ENCODE assay signal across 23 cellular contexts in the genomic region with DNA sequence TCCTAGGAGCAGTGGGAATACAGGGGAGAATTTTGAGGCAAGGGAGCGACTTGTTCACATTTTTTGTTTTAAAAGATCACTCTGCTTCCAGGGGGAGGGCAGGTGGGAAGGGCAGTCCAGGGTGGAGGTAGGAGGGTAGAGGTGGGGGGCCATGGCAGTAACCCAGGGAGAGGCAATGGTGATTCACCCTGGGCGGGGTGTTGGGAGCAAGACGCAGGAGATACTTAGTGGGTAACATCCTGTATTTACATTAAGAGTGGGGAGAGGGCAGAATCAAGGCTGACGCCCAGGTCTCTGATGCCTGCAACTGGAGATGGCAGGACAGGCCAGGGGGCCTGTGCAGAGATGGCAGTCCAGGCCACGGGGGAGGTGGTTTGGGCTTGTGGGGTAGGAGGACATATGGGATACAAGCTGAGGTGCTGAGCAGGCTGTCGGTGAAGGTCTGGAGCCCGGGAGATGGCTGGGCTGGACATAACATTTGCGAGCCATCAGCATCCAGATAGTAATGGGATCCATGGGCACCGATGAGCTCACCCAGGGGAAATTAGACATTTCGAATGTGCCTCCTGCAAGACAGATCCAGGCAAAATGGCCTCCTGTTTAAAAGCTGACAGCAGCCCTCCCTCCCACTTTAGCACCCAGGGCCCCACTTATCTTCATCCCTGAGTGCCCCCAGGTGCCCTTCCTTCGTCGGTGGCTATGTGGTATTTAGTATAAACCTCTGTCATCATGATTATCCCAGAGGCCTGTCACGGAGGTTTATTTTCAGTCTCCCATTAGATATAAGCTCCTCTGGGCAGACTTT. TPM values are rescaled to one million over a fixed set of nuclear protein-coding genes. Genes with fewer than 3 reads are reported as not detected.
DNase-seq lines count a peak whose midpoint lies in the region; TF ChIP-seq lines count a peak whose summit lies in the region.
"Had no signal": no experiment of that assay in that cellular context is flagged by ENCODE, and none has a peak within 500 bp of the region (broad histone marks: within the 10 kb centered on the region; RNA-seq: fewer than 3 reads in every experiment).

No MANE protein-coding gene starts in this region.

- no peak for TF ChIP-seq POLR2A in breast epithelium (IDR thresholded peaks at IDR 0.05)

- peaks cover 3% of the 10 kb centered on the region for H3K9me3 Mint-ChIP-seq in glutamatergic neuron (ENCODE audit: unreplicated experiment)
- H3K9me3 Mint-ChIP-seq: activated CD4-positive, alpha-beta T cell treated with anti-CD3 and anti-CD28 coated beads, Interleukin-2, amount 10 ng/mL, durations not matched to agents 7 days and 5 days; stimulated activated effector memory CD8-positive, alpha-beta T cell treated with anti-CD3 and anti-CD28 coated beads, Interleukin-12 subunit alpha, Interleukin-12 subunit beta, amount 100 ng/mL, for 72 hours; type B pancreatic cell had no signal

- H3K9ac ChIP-seq in skeletal muscle tissue (ENCODE audit: low read depth in 1 of 3, low read length in 3 of 3) (peak overlapping the region in 2 of 3 donors; percentile 11 to 63), smooth muscle cell (ENCODE audit: low read depth) (no peak overlapping the region)
- H3K9ac ChIP-seq: GM23248 had no signal

- DNase-seq in ELR (ENCODE audit: low read depth) (peak; percentile 77), NCI-H69 (lab: John Stamatoyannopoulos, UW) (peak; percentile 71), glutamatergic neuron (peak; percentile 34), breast epithelium (ENCODE audit: low spot score in 2 of 2) (no peak), smooth muscle cell (lab: John Stamatoyannopoulos, UW; ENCODE audit: unreplicated experiment) (no peak)
- no peak for DNase-seq in effector memory CD4-positive, alpha-beta T cell
- DNase-seq: activated CD4-positive, alpha-beta T cell treated with anti-CD3 and anti-CD28 coated beads, Interleukin-2, amount 10 ng/mL, durations not matched to agents 7 days and 5 days; activated T-cell treated with anti-CD3 and anti-CD28 coated beads, Interleukin-2, amount 50 U/mL, for 48 hours; Calu3; GM23248; left ventricle myocardium superior; midbrain; naive thymus-derived CD4-positive, alpha-beta T cell; NCI-H2029 treated with DMSO at 0.1 percent for 48 hours; NK-92 treated with Interleukin-12 subunit alpha and Interleukin-12 subunit beta, amount 100 ng/mL, for 24 hours; ovary; right cardiac atrium; SHP77; stimulated activated CD4-positive, alpha-beta T cell treated with anti-CD3 and anti-CD28 coated beads, Interleukin-4, amount 100 ng/mL, for 24 hours had no signal

- no peaks in the 10 kb centered on the region for H3K27me3 ChIP-seq in skeletal muscle tissue (ENCODE audit: control insufficient read depth in 3 of 3, insufficient read depth in 3 of 3, low read length in 3 of 3)
- H3K27me3 ChIP-seq in breast epithelium = no peaks in the 10 kb centered on the region
- H3K27me3 ChIP-seq in smooth muscle cell (ENCODE audit: low read depth) = peaks cover 3% of the 10 kb centered on the region
- H3K27me3 ChIP-seq in effector memory CD4-positive, alpha-beta T cell (replicated peaks; ENCODE audit: control insufficient read depth, insufficient read depth, low read length, poor library complexity, severe bottlenecking) = peaks cover 7% of the 10 kb centered on the region
- H3K27me3 ChIP-seq: ovary had no signal

- no peak overlapping the region for H3K27ac ChIP-seq in skeletal muscle tissue (ENCODE audit: low read depth, low read length)
- H3K27ac ChIP-seq in breast epithelium = no peak overlapping the region
- H3K27ac ChIP-seq in smooth muscle cell (ENCODE audit: low read depth) = no peak overlapping the region
- no peak overlapping the region for H3K27ac ChIP-seq in effector memory CD4-positive, alpha-beta T cell (ENCODE audit: insufficient read depth, low read length, poor library complexity, severe bottlenecking)
- H3K27ac ChIP-seq: C4-2B, GM23248, ovary had no signal

- peaks cover 8 to 21% (median 17%) of the 10 kb centered on the region in 3 donors for H3K4me1 ChIP-seq in skeletal muscle tissue (ENCODE audit: control insufficient read depth in 3 of 3, insufficient read depth in 3 of 3, low read length in 3 of 3)
- H3K4me1 ChIP-seq in breast epithelium = no peaks in the 10 kb centered on the region
- H3K4me1 ChIP-seq in smooth muscle cell (ENCODE audit: low read depth) = peaks cover 21% of the 10 kb centered on the region
- no peaks in the 10 kb centered on the region for H3K4me1 ChIP-seq in effector memory CD4-positive, alpha-beta T cell (ENCODE audit: control insufficient read depth, insufficient read depth, low read length, poor library complexity, severe bottlenecking)

- H3K4me3 ChIP-seq in skeletal muscle tissue (ENCODE audit: low read length in 3 of 3) (peak overlapping the region in 1 of 3 donors; percentile 3), breast epithelium (no peak overlapping the region), smooth muscle cell (no peak overlapping the region)
- H3K4me3 ChIP-seq in effector memory CD4-positive, alpha-beta T cell (ENCODE audit: insufficient read depth, low read depth, low read length, poor library complexity, severe bottlenecking) = no peak overlapping the region
- H3K4me3 ChIP-seq: GM23248, ovary had no signal

- no peak overlapping the region for H2AFZ ChIP-seq in smooth muscle cell (ENCODE audit: low read depth)
- H2AFZ ChIP-seq: GM23248 had no signal

- TF ChIP-seq CTCF in glutamatergic neuron (IDR thresholded peaks at IDR 0.05; ENCODE audit: partially characterized antibody, unreplicated experiment) (no peak), breast epithelium (IDR thresholded peaks at IDR 0.05) (no peak), smooth muscle cell (IDR thresholded peaks at IDR 0.05; ENCODE audit: borderline replicate concordance, insufficient read depth, poor library complexity, severe bottlenecking) (no peak)

- H3K27me3 Mint-ChIP-seq in glutamatergic neuron (ENCODE audit: unreplicated experiment) = peaks cover 2% of the 10 kb centered on the region
- H3K27me3 Mint-ChIP-seq: type B pancreatic cell had no signal

- H3K9me3 ChIP-seq in skeletal muscle tissue (ENCODE audit: control insufficient read depth in 3 of 3, low read length in 3 of 3) (no peaks in the 10 kb centered on the region), breast epithelium (no peaks in the 10 kb centered on the region), smooth muscle cell (replicated peaks; ENCODE audit: low read depth) (no peaks in the 10 kb centered on the region)
- no peaks in the 10 kb centered on the region for H3K9me3 ChIP-seq in effector memory CD4-positive, alpha-beta T cell (ENCODE audit: control insufficient read depth, low read length)
- H3K9me3 ChIP-seq: ovary had no signal

- H3K79me2 ChIP-seq in smooth muscle cell (ENCODE audit: low read depth) = peaks cover 35% of the 10 kb centered on the region

- no peak overlapping the region for H3K4me2 ChIP-seq in smooth muscle cell

- peaks cover 95% of the 10 kb centered on the region for H4K20me1 ChIP-seq in smooth muscle cell (ENCODE audit: low read depth)

- H3K36me3 Mint-ChIP-seq in glutamatergic neuron (ENCODE audit: unreplicated experiment) = no peaks in the 10 kb centered on the region
- H3K36me3 Mint-ChIP-seq: stimulated activated effector memory CD8-positive, alpha-beta T cell treated with anti-CD3 and anti-CD28 coated beads, Interleukin-12 subunit alpha, Interleukin-12 subunit beta, amount 100 ng/mL, for 72 hours; type B pancreatic cell had no signal

- H3F3A ChIP-seq in smooth muscle cell (ENCODE audit: low read depth) = no peaks in the 10 kb centered on the region

- H3K4me3 Mint-ChIP-seq in glutamatergic neuron (ENCODE audit: unreplicated experiment) = peak overlapping the region; percentile 80
- H3K4me3 Mint-ChIP-seq: activated CD4-positive, alpha-beta T cell treated with anti-CD3 and anti-CD28 coated beads, Interleukin-2, amount 10 ng/mL, durations not matched to agents 7 days and 5 days; naive thymus-derived CD4-positive, alpha-beta T cell; stimulated activated effector memory CD8-positive, alpha-beta T cell treated with anti-CD3 and anti-CD28 coated beads, Interleukin-12 subunit alpha, Interleukin-12 subunit beta, amount 100 ng/mL, for 72 hours; type B pancreatic cell had no signal

- peaks cover 50% of the 10 kb centered on the region for H3K4me1 Mint-ChIP-seq in glutamatergic neuron (ENCODE audit: low read depth, unreplicated experiment)
- H3K4me1 Mint-ChIP-seq: activated CD4-positive, alpha-beta T cell treated with anti-CD3 and anti-CD28 coated beads, Interleukin-2, amount 10 ng/mL, durations not matched to agents 7 days and 5 days; stimulated activated effector memory CD8-positive, alpha-beta T cell treated with anti-CD3 and anti-CD28 coated beads, Interleukin-12 subunit alpha, Interleukin-12 subunit beta, amount 100 ng/mL, for 72 hours had no signal

- 80% methylated on average over 12 of the region's 13 CpGs for WGBS in smooth muscle cell (ENCODE audit: low lambda C conversion rate)

- intact Hi-C loops in breast epithelium (cut with DNase I; ENCODE audit: low total_unique reads) = no loop called here

- no peaks in the 10 kb centered on the region for H3K36me3 ChIP-seq in skeletal muscle tissue (ENCODE audit: control insufficient read depth in 3 of 3, insufficient read depth in 3 of 3, low read length in 3 of 3)
- no peaks in the 10 kb centered on the region for H3K36me3 ChIP-seq in breast epithelium
- no peaks in the 10 kb centered on the region for H3K36me3 ChIP-seq in smooth muscle cell (ENCODE audit: low read depth)
- no peaks in the 10 kb centered on the region for H3K36me3 ChIP-seq in effector memory CD4-positive, alpha-beta T cell (ENCODE audit: control insufficient read depth, insufficient read depth, low read length)
- H3K36me3 ChIP-seq: ovary had no signal

- peak overlapping the region; percentile 89 for H3K27ac Mint-ChIP-seq in glutamatergic neuron (ENCODE audit: unreplicated experiment)
- H3K27ac Mint-ChIP-seq: activated CD4-positive, alpha-beta T cell treated with anti-CD3 and anti-CD28 coated beads, Interleukin-2, amount 10 ng/mL, durations not matched to agents 7 days and 5 days; naive thymus-derived CD4-positive, alpha-beta T cell; stimulated activated effector memory CD8-positive, alpha-beta T cell treated with anti-CD3 and anti-CD28 coated beads, Interleukin-12 subunit alpha, Interleukin-12 subunit beta, amount 100 ng/mL, for 72 hours; type B pancreatic cell had no signal

RNA-seq across cellular contexts. Expression of gene EML1, which starts 9.3 kb away (rescaled TPM):
- 73.6 TPM for total RNA-seq in glutamatergic neuron (ENCODE audit: unreplicated experiment)
- 37.6 TPM for total RNA-seq in skeletal muscle tissue
- total RNA-seq in breast epithelium = 10 to 100 TPM; 11.3 to 26.1 (median 25.9) TPM
- 16.5 and 31.2 TPM in 2 replicates for total RNA-seq in smooth muscle cell
- 13.0 and 14.4 TPM in 2 replicates for polyA plus RNA-seq in smooth muscle cell
- total RNA-seq: naive thymus-derived CD4-positive, alpha-beta T cell had no signal
- polyA plus RNA-seq: naive thymus-derived CD4-positive, alpha-beta T cell had no signal

Comparison
In these comparisons a context has a peak if more than half of its experiments do, and no peak if none do; other contexts are left out.
1. DNase-seq: peak in ELR (single experiment), NCI-H69 (single experiment) and glutamatergic neuron (single experiment); none in breast epithelium (0 of 2), smooth muscle cell (single experiment) and effector memory CD4-positive, alpha-beta T cell (0 of 3).